8 cellular contexts compared by ENCODE assay signal in genomic region chr15:59741274-59741906, GRCh38. TPM values are rescaled to one million over a fixed set of nuclear protein-coding genes. Genes with fewer than 3 reads are reported as not detected.
DNase-seq lines count a peak whose midpoint lies in the region; ATAC-seq and TF ChIP-seq lines count a peak whose summit lies in the region.

No MANE protein-coding gene starts in this region.

- BruUV-seq in Caco-2 (replicated peaks; lab: Mats Ljungman, UMichigan), result no TSS peak

- ATAC-seq in GM18519 (IDR thresholded peaks at IDR 0.05; ENCODE audit: low FRiP score, unreplicated experiment) (no peak), HG02970 (IDR thresholded peaks at IDR 0.05; ENCODE audit: low FRiP score, unreplicated experiment) (no peak), GM18517 (IDR thresholded peaks at IDR 0.05; ENCODE audit: unreplicated experiment) (no peak)

- no peak overlapping the region for H3K4me3 ChIP-seq in Caco-2 (ENCODE audit: low read depth, low read length)

- POLR2A ChIA-PET in Caco-2 (lab: Charles Lee), result no interaction called here

- peaks cover 12% of the 10 kb centered on the region for H3K9me3 Mint-ChIP-seq in Caco-2 (ENCODE audit: unreplicated experiment)

- no peaks in the 10 kb centered on the region for H3K36me3 Mint-ChIP-seq in Caco-2 (ENCODE audit: insufficient read depth, unreplicated experiment)

- intact Hi-C loops in Caco-2 (cut with micrococcal nuclease; ENCODE audit: unreplicated experiment), result no loop called here

- DNase-seq in Caco-2 (peak; percentile 20 to 34), Kasumi-1 (lab: John Stamatoyannopoulos, UW) (peak; percentile 7 to 25), RPMI7951 (ENCODE audit: low read depth) (peak; percentile 41), iPS-NIHi7 (ENCODE audit: extremely low spot score) (peak; percentile 75), globus pallidus (ENCODE audit: low spot score) (no peak)

- H3K9me3 ChIP-seq in Caco-2, result no peaks in the 10 kb centered on the region; the same call in 1 of the 2 replicates

- H3K27ac Mint-ChIP-seq in Caco-2 (ENCODE audit: unreplicated experiment), result no peak overlapping the region

- H3K27me3 ChIP-seq in Caco-2 (replicated peaks; ENCODE audit: control insufficient read depth, insufficient read depth, low read length), result no peaks in the 10 kb centered on the region

- peak in 1 of 2 experiments; percentile 26 for TF ChIP-seq CTCF in Caco-2 (IDR thresholded peaks at IDR 0.05; ENCODE audit: insufficient read depth in 1 of 2, low read depth in 1 of 2, low read length in 1 of 2, severe bottlenecking in 1 of 2, unreplicated experiment in 1 of 2)

- H3K27me3 Mint-ChIP-seq in Caco-2 (ENCODE audit: insufficient read depth, unreplicated experiment), result peaks cover 10% of the 10 kb centered on the region

- H3K36me3 ChIP-seq in Caco-2 (ENCODE audit: control insufficient read depth, insufficient read depth, low read length), result no peaks in the 10 kb centered on the region

- peaks cover 5% of the 10 kb centered on the region for H3K4me1 Mint-ChIP-seq in Caco-2 (ENCODE audit: low read depth, unreplicated experiment)

- no peaks in the 10 kb centered on the region for H3K4me1 ChIP-seq in Caco-2

- no peak overlapping the region for H3K4me3 Mint-ChIP-seq in Caco-2 (ENCODE audit: unreplicated experiment)

- CTCF ChIA-PET in Caco-2 (lab: Charles Lee), result interaction anchor here (1.1 to 1.5 kb wide), 2 partner anchors 16 to 585 kb away, joined by 3 to 5 read pairs; no protein-coding TSS in a partner anchor

RNA-seq across cellular contexts. Expression of gene BNIP2, which starts 52.3 kb away (rescaled TPM):
- 54.0 and 56.0 TPM in 2 replicates for total RNA-seq in Caco-2 (2022)
- total RNA-seq in RPMI7951 (2014; rRNA removed; shearing (Covaris generic)), result 127 and 159 TPM in 2 replicates
